In genomic region chr12:8996682-8997405, GRCh38 we compare ENCODE assay signal across 8 cellular contexts. TPM values are rescaled to one million over a fixed set of nuclear protein-coding genes. Genes with fewer than 3 reads are reported as not detected.
DNase-seq lines count a peak whose midpoint lies in the region; ATAC-seq and TF ChIP-seq lines count a peak whose summit lies in the region.

No MANE protein-coding gene starts in this region.

- H3K27ac Mint-ChIP-seq in activated CD8-positive, alpha-beta memory T cell treated with anti-CD3 and anti-CD28 coated beads, Interleukin-2, amount 10 ng/mL, durations not matched to agents 7 days and 5 days: no peak overlapping the region
- no peak overlapping the region for H3K27ac Mint-ChIP-seq in Calu3 (ENCODE audit: unreplicated experiment)

- H3K36me3 Mint-ChIP-seq in activated CD8-positive, alpha-beta memory T cell treated with anti-CD3 and anti-CD28 coated beads, Interleukin-2, amount 10 ng/mL, durations not matched to agents 7 days and 5 days: peaks cover 5% of the 10 kb centered on the region
- no peaks in the 10 kb centered on the region for H3K36me3 Mint-ChIP-seq in Calu3 (ENCODE audit: insufficient read depth, unreplicated experiment)

- no TSS peak for BruUV-seq in Calu3 (replicated peaks; lab: Mats Ljungman, UMichigan)

- H3K9ac ChIP-seq in OCI-LY3 (ENCODE audit: low read length): peak overlapping the region; percentile 60

- no peaks in the 10 kb centered on the region for H3K9me3 ChIP-seq in OCI-LY3 (ENCODE audit: insufficient read depth, low read length)

- peaks cover 23% of the 10 kb centered on the region for H3K4me1 Mint-ChIP-seq in activated CD8-positive, alpha-beta memory T cell treated with anti-CD3 and anti-CD28 coated beads, Interleukin-2, amount 10 ng/mL, durations not matched to agents 7 days and 5 days
- no peaks in the 10 kb centered on the region for H3K4me1 Mint-ChIP-seq in Calu3 (ENCODE audit: low read depth, unreplicated experiment)

- H3K4me2 ChIP-seq in OCI-LY3 (ENCODE audit: low read length): peak overlapping the region; percentile 81

- TF ChIP-seq CTCF in OCI-LY3 (IDR thresholded peaks at IDR 0.05; ENCODE audit: low read depth, low read length) (no peak), fibroblast of pulmonary artery (IDR thresholded peaks at IDR 0.05; ENCODE audit: low read length, missing control alignments) (no peak), Calu3 (IDR thresholded peaks at IDR 0.05; ENCODE audit: unreplicated experiment) (no peak)

- H3K4me3 ChIP-seq in OCI-LY3 (ENCODE audit: low read length) (peak overlapping the region; percentile 59), fibroblast of pulmonary artery (replicated peaks; ENCODE audit: low read depth, low read length) (no peak overlapping the region)

- H3K27ac ChIP-seq in OCI-LY3 (ENCODE audit: low read length): peak overlapping the region; percentile 83

- H3K9me3 Mint-ChIP-seq in activated CD8-positive, alpha-beta memory T cell treated with anti-CD3 and anti-CD28 coated beads, Interleukin-2, amount 10 ng/mL, durations not matched to agents 7 days and 5 days (ENCODE audit: low read depth): no peaks in the 10 kb centered on the region
- no peaks in the 10 kb centered on the region for H3K9me3 Mint-ChIP-seq in Calu3 (ENCODE audit: low read depth, unreplicated experiment)

- H2AFZ ChIP-seq in OCI-LY3 (ENCODE audit: low read depth, low read length): no peak overlapping the region

- H3K4me1 ChIP-seq in OCI-LY3 (ENCODE audit: low read length): peaks cover 41% of the 10 kb centered on the region

- no peaks in the 10 kb centered on the region for H3K36me3 ChIP-seq in OCI-LY3 (replicated peaks; ENCODE audit: low read depth, low read length)

- DNase-seq in activated CD8-positive, alpha-beta memory T cell treated with anti-CD3 and anti-CD28 coated beads, Interleukin-2, amount 10 ng/mL, durations not matched to agents 7 days and 5 days: peak; percentile 50
- no peak for DNase-seq in activated CD8-positive, alpha-beta memory T cell treated with anti-CD3 and anti-CD28 coated beads, Interleukin-2, amount 50 U/mL, for 48 hours
- DNase-seq in fibroblast of pulmonary artery (ENCODE audit: low read depth) (peak; percentile 3), NCI-H187 treated with DMSO at 0.1 percent for 48 hours (lab: John Stamatoyannopoulos, UW) (no peak), NCI-H345 treated with DMSO at 0.1 percent for 48 hours (lab: John Stamatoyannopoulos, UW; ENCODE audit: unreplicated experiment) (no peak), Calu3 (no peak)

- H3K79me2 ChIP-seq in OCI-LY3 (ENCODE audit: low read length): no peaks in the 10 kb centered on the region

- no peak overlapping the region for H3K4me3 Mint-ChIP-seq in activated CD8-positive, alpha-beta memory T cell treated with anti-CD3 and anti-CD28 coated beads, Interleukin-2, amount 10 ng/mL, durations not matched to agents 7 days and 5 days
- H3K4me3 Mint-ChIP-seq in Calu3 (ENCODE audit: low read depth, unreplicated experiment): no peak overlapping the region

- no peaks in the 10 kb centered on the region for H3K27me3 ChIP-seq in OCI-LY3 (ENCODE audit: low read depth, low read length)

- ATAC-seq in activated CD8-positive, alpha-beta memory T cell treated with anti-CD3 and anti-CD28 coated beads, Interleukin-2, amount 10 ng/mL, durations not matched to agents 7 days and 5 days: peak; percentile 86
- peak; percentile 97 for ATAC-seq in HG02610 (IDR thresholded peaks at IDR 0.05; ENCODE audit: unreplicated experiment)

- CTCF ChIA-PET in activated CD8-positive, alpha-beta memory T cell treated with anti-CD3 and anti-CD28 coated beads, Interleukin-2, amount 10 ng/mL, durations not matched to agents 7 days and 5 days (lab: Charles Lee): interaction anchor here (2.1 kb wide), 1 partner anchor 42 kb away, joined by 4 read pairs; no protein-coding TSS in a partner anchor
- CTCF ChIA-PET in Calu3 (lab: Charles Lee): interaction anchor here (0.6 to 1.2 kb wide), 2 partner anchors 35 to 68 kb away, joined by 4 to 7 read pairs; no protein-coding TSS in a partner anchor

- no peaks in the 10 kb centered on the region for H4K20me1 ChIP-seq in OCI-LY3 (ENCODE audit: insufficient read depth, low read length)

- peaks cover 6% of the 10 kb centered on the region for H3K27me3 Mint-ChIP-seq in activated CD8-positive, alpha-beta memory T cell treated with anti-CD3 and anti-CD28 coated beads, Interleukin-2, amount 10 ng/mL, durations not matched to agents 7 days and 5 days
- peaks cover 16% of the 10 kb centered on the region for H3K27me3 Mint-ChIP-seq in Calu3 (ENCODE audit: unreplicated experiment)

- intact Hi-C loops in Calu3 (cut with micrococcal nuclease; ENCODE audit: unreplicated experiment): no loop called here

RNA-seq across cellular contexts. Expression of gene KLRG1, which starts 7.5 kb away (rescaled TPM):
- 1 to 10 TPM; 4.3 to 5.6 TPM for total RNA-seq in activated CD8-positive, alpha-beta memory T cell treated with anti-CD3 and anti-CD28 coated beads, Interleukin-2, amount 10 ng/mL, durations not matched to agents 7 days and 5 days
- total RNA-seq in Calu3 (2022): 0.38 and 0.66 TPM in 2 replicates

RNA-seq across cellular contexts. Expression of gene M6PR, which starts 47.4 kb away (rescaled TPM):
- total RNA-seq in activated CD8-positive, alpha-beta memory T cell treated with anti-CD3 and anti-CD28 coated beads, Interleukin-2, amount 10 ng/mL, durations not matched to agents 7 days and 5 days: 100 to 1,000 TPM; 182 to 206 TPM
- 241 and 256 TPM in 2 replicates for total RNA-seq in Calu3 (2022)

Comparison
In these comparisons a context has a peak if more than half of its experiments do, and no peak if none do; other contexts are left out.
1. DNase-seq: peak in activated CD8-positive, alpha-beta memory T cell treated with anti-CD3 and anti-CD28 coated beads, Interleukin-2, amount 10 ng/mL, durations not matched to agents 7 days and 5 days (single experiment) and fibroblast of pulmonary artery (single experiment); none in activated CD8-positive, alpha-beta memory T cell treated with anti-CD3 and anti-CD28 coated beads, Interleukin-2, amount 50 U/mL, for 48 hours (single experiment), NCI-H187 treated with DMSO at 0.1 percent for 48 hours (single experiment), NCI-H345 treated with DMSO at 0.1 percent for 48 hours (single experiment) and Calu3 (single experiment).